In the genomic region with DNA sequence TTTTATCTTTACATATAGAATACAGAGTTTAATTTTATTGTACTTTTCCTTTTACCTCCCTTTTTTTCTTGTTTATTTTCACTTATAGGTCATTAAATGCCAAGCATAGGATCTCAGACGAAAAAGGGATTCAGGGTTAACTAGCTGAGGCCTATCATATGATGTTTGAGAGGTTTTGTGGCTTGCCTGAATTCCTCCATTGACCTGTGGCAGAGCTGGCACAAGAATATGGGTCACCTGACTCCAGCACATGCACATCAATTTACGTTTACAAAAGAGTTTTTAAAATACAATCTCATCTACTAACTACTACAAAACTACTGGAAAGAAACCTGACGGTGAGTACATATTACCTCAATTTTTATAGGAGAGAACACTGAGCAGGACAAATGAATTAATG, we compare ENCODE assay signal across 18 cellular contexts.
DNase-seq lines count a peak whose midpoint lies in the region; ATAC-seq and TF ChIP-seq lines count a peak whose summit lies in the region.
"Had no signal": no experiment of that assay in that cellular context is flagged by ENCODE, and none has a peak within 500 bp of the region (broad histone marks: within the 10 kb centered on the region; RNA-seq: fewer than 3 reads in every experiment).

No MANE protein-coding gene starts in this region.

- no peak overlapping the region for H4K91ac ChIP-seq in IMR-90 (ENCODE audit: insufficient read depth, low read depth, low read length)

- no peak overlapping the region for H2BK20ac ChIP-seq in IMR-90 (ENCODE audit: low read depth, low read length)

- H3K9me1 ChIP-seq in IMR-90 (ENCODE audit: insufficient read depth, low read length) = no peaks in the 10 kb centered on the region

- no peak for TF ChIP-seq POLR2A in IMR-90 (IDR thresholded peaks at IDR 0.05; ENCODE audit: low read depth, low read length)

- no peaks in the 10 kb centered on the region for H4K20me1 ChIP-seq in IMR-90 (ENCODE audit: insufficient read depth, low read length)
- H4K20me1 ChIP-seq: BLaER1 treated with 17β-estradiol and CSF1 and Interleukin-3, amounts not matched to agents 10 nM and 100 nM had no signal

- H3K36me3 Mint-ChIP-seq in T-helper 17 cell (ENCODE audit: low read depth) (no peaks in the 10 kb centered on the region), endodermal cell (ENCODE audit: low read depth) (no peaks in the 10 kb centered on the region)
- H3K36me3 Mint-ChIP-seq: CD8-positive, alpha-beta T cell had no signal

- in situ Hi-C loops in IMR-90 (cut with MboI; ENCODE audit: low sequenced_read_pairs) = no loop called here

- 0 out of 2 replicates have a peak overlapping the region, but pooled peaks have one; percentile 33 for H2AK5ac ChIP-seq in IMR-90 (ENCODE audit: low read depth, low read length)

- H3K23ac ChIP-seq in IMR-90 (ENCODE audit: low read depth, low read length) = no peak overlapping the region

- DNase-seq in IMR-90 (no peak), T-helper 17 cell (no peak), dedifferentiated amniotic fluid mesenchymal stem cell (ENCODE audit: extremely low spot score) (peak; percentile 9), UCSD-AML1 (lab: John Stamatoyannopoulos, UW; ENCODE audit: unreplicated experiment) (no peak), endodermal cell (no peak)
- DNase-seq: AML-193; Caco-2; Calu3; CD4-positive, alpha-beta T cell; CD8-positive, alpha-beta T cell; DMS79 treated with DMSO at 0.1 percent for 48 hours; GF-D8 had no signal

- H3K27ac ChIP-seq in IMR-90 (ENCODE audit: insufficient read depth, low read length) = no peak overlapping the region
- H3K27ac ChIP-seq in endodermal cell (ENCODE audit: low read depth, low read length) = no peak overlapping the region
- H3K27ac ChIP-seq: 22Rv1; A549; BLaER1 treated with 17β-estradiol and CSF1 and Interleukin-3, amounts not matched to agents 10 nM and 100 nM; C4-2B had no signal

- H3K27me3 Mint-ChIP-seq in T-helper 17 cell (no peaks in the 10 kb centered on the region), endodermal cell (ENCODE audit: insufficient read depth) (no peaks in the 10 kb centered on the region)
- H3K27me3 Mint-ChIP-seq: B cell; CD4-positive, alpha-beta T cell had no signal

- no peak overlapping the region for H3K4me2 ChIP-seq in IMR-90 (ENCODE audit: low read depth, low read length)
- H3K4me2 ChIP-seq: A549; BLaER1 treated with 17β-estradiol and CSF1 and Interleukin-3, amounts not matched to agents 10 nM and 100 nM had no signal

- no peaks in the 10 kb centered on the region for H3K79me1 ChIP-seq in IMR-90 (ENCODE audit: low read depth in 1 of 2, low read length in 2 of 2)

- dilution Hi-C loops in IMR-90 (cut with HindIII; ENCODE audit: low sequenced_read_pairs, unreplicated experiment) = no loop called here

- H3K27ac Mint-ChIP-seq in T-helper 17 cell (peak overlapping the region; percentile 27), endodermal cell (no peak overlapping the region)
- H3K27ac Mint-ChIP-seq: B cell; CD4-positive, alpha-beta T cell; CD8-positive, alpha-beta T cell had no signal

- H3K27me3 ChIP-seq in IMR-90 (ENCODE audit: control insufficient read depth, insufficient read depth, low read length) (no peaks in the 10 kb centered on the region), endodermal cell (ENCODE audit: control insufficient read depth, insufficient read depth, low read length, poor library complexity, severe bottlenecking) (no peaks in the 10 kb centered on the region)
- H3K27me3 ChIP-seq: BLaER1 treated with 17β-estradiol and CSF1 and Interleukin-3, amounts not matched to agents 10 nM and 100 nM had no signal

- no peak overlapping the region for H2BK120ac ChIP-seq in IMR-90 (ENCODE audit: low read depth, low read length)

- BruUV-seq in IMR-90 (replicated peaks; lab: Mats Ljungman, UMichigan) = no TSS peak

- H2AFZ ChIP-seq in IMR-90 (replicated peaks; ENCODE audit: low read length, poor library complexity) = no peak overlapping the region

- CTCF ChIA-PET in IMR-90 (lab: Yijun Ruan, JAX) = interaction anchor here (1.2 to 1.6 kb wide), 2 partner anchors 10 to 19 kb away, joined by 3 to 4 read pairs; no protein-coding TSS in a partner anchor

- POLR2A ChIA-PET in IMR-90 (lab: Charles Lee; ENCODE audit: unreplicated experiment) = no interaction called here

- no CpG with 5 or more reads among the region's 3 CpGs for WGBS in IMR-90 (ENCODE audit: extremely low coverage in 2 of 2, insufficient read length in 1 of 2), 2 experiments
- WGBS in endodermal cell (ENCODE audit: insufficient coverage in 1 of 2, insufficient read length in 1 of 2), 2 experiments = 80 to 89% methylated on average over 1 to 3 of the region's 3 CpGs

- H4K5ac ChIP-seq in IMR-90 (ENCODE audit: low read depth, low read length) = no peak overlapping the region

- H3K56ac ChIP-seq in IMR-90 (ENCODE audit: extremely low read depth, insufficient read depth, low read length) = no peak overlapping the region

- H3K36me3 ChIP-seq in IMR-90 (ENCODE audit: control insufficient read depth, insufficient read depth, low read length) (no peaks in the 10 kb centered on the region), endodermal cell (ENCODE audit: control insufficient read depth, insufficient read depth, low read length) (no peaks in the 10 kb centered on the region)

- no peak overlapping the region for H4K8ac ChIP-seq in IMR-90 (ENCODE audit: low read depth in 2 of 2, low read length in 2 of 2)

- H3K4me1 ChIP-seq in IMR-90 (ENCODE audit: control insufficient read depth, insufficient read depth, low read length) (peaks cover 2% of the 10 kb centered on the region; the same call in 1 of the 2 replicates), endodermal cell (ENCODE audit: control insufficient read depth, insufficient read depth, low read length) (no peaks in the 10 kb centered on the region)
- H3K4me1 ChIP-seq: A549, Caco-2 had no signal

- no peak overlapping the region for H2AK9ac ChIP-seq in IMR-90 (replicated peaks; ENCODE audit: low read depth, low read length, poor library complexity)

- H3K14ac ChIP-seq in IMR-90 (replicated peaks; ENCODE audit: low read depth, low read length) = no peak overlapping the region

- H3K9me3 Mint-ChIP-seq in endodermal cell = no peaks in the 10 kb centered on the region
- H3K9me3 Mint-ChIP-seq: CD4-positive, alpha-beta T cell; CD8-positive, alpha-beta T cell had no signal

- no peak for ATAC-seq in IMR-90 (ENCODE audit: low read depth)
- no peak for ATAC-seq in T-helper 17 cell
- ATAC-seq in GM21381 (IDR thresholded peaks at IDR 0.05; ENCODE audit: unreplicated experiment) = no peak
- ATAC-seq: A549; CD8-positive, alpha-beta T cell had no signal

- H2BK5ac ChIP-seq in IMR-90 (ENCODE audit: low read depth, low read length, poor library complexity, severe bottlenecking) = no peak overlapping the region

- H3K4ac ChIP-seq in IMR-90 (ENCODE audit: low read depth, low read length) = no peak overlapping the region

- H3K4me3 Mint-ChIP-seq in T-helper 17 cell (no peak overlapping the region), endodermal cell (no peak overlapping the region)
- H3K4me3 Mint-ChIP-seq: B cell; CD4-positive, alpha-beta T cell; CD8-positive, alpha-beta T cell had no signal

- intact Hi-C loops in IMR-90 (cut with micrococcal nuclease) = no loop called here

- TF ChIP-seq CTCF in IMR-90 (conservative IDR thresholded peaks at IDR 0.05; ENCODE audit: low read depth, low read length) (no peak), endodermal cell (conservative IDR thresholded peaks at IDR 0.05) (no peak)

- H3K9me3 ChIP-seq in IMR-90 (ENCODE audit: control insufficient read depth, insufficient read depth, low read length) (no peaks in the 10 kb centered on the region), T-helper 17 cell (ENCODE audit: control insufficient read depth, low read length, poor library complexity, severe bottlenecking) (no peaks in the 10 kb centered on the region), endodermal cell (ENCODE audit: control insufficient read depth, low read length) (no peaks in the 10 kb centered on the region)
- H3K9me3 ChIP-seq: A549; BLaER1 treated with 17β-estradiol and CSF1 and Interleukin-3, amounts not matched to agents 10 nM and 100 nM; Caco-2 had no signal

- H2BK15ac ChIP-seq in IMR-90 (ENCODE audit: low read depth, low read length) = no peak overlapping the region

- H3K4me1 Mint-ChIP-seq in T-helper 17 cell = peaks cover 5% of the 10 kb centered on the region
- H3K4me1 Mint-ChIP-seq in endodermal cell = no peaks in the 10 kb centered on the region
- H3K4me1 Mint-ChIP-seq: B cell had no signal

- no peak overlapping the region for H3K18ac ChIP-seq in IMR-90 (ENCODE audit: low read depth, low read length)

- H3K4me3 ChIP-seq in IMR-90 (ENCODE audit: insufficient read depth, low read depth, low read length) (no peak overlapping the region), endodermal cell (ENCODE audit: low read length) (no peak overlapping the region)
- H3K4me3 ChIP-seq: A549; BLaER1 treated with 17β-estradiol and CSF1 and Interleukin-3, amounts not matched to agents 10 nM and 100 nM had no signal

- no peak for TF ChIP-seq RAD21 in IMR-90 (IDR thresholded peaks at IDR 0.05; ENCODE audit: low read length)

- H3K9ac ChIP-seq in IMR-90 (ENCODE audit: low read depth, low read length) (no peak overlapping the region), endodermal cell (ENCODE audit: extremely low read depth, low read length, poor library complexity, severe bottlenecking) (no peak overlapping the region)
- H3K9ac ChIP-seq: BLaER1 treated with 17β-estradiol and CSF1 and Interleukin-3, amounts not matched to agents 10 nM and 100 nM had no signal

TF ChIP-seq in IMR-90, 13 proteins besides CTCF, POLR2A, EP300 and RAD21:
- TF ChIP-seq RCOR1 (IDR thresholded peaks at IDR 0.05; ENCODE audit: insufficient replicate concordance, low read length) (no peak), BHLHE40 (IDR thresholded peaks at IDR 0.05; ENCODE audit: low read depth, low read length) (no peak), MXI1 (IDR thresholded peaks at IDR 0.05; ENCODE audit: borderline replicate concordance, low read depth, low read length) (no peak), MAFK (IDR thresholded peaks at IDR 0.05; ENCODE audit: low read depth, low read length) (no peak), CEBPB (IDR thresholded peaks at IDR 0.05; ENCODE audit: low read depth, low read length) (no peak), RFX5 (IDR thresholded peaks at IDR 0.05; ENCODE audit: low read depth, low read length) (no peak), CHD1 (IDR thresholded peaks at IDR 0.05; ENCODE audit: low read depth, low read length) (no peak), FOS (IDR thresholded peaks at IDR 0.05; ENCODE audit: low read depth, low read length) (no peak), MAZ (IDR thresholded peaks at IDR 0.05; ENCODE audit: borderline replicate concordance, low read depth, low read length) (no peak)
- TF ChIP-seq, protein P1, sequence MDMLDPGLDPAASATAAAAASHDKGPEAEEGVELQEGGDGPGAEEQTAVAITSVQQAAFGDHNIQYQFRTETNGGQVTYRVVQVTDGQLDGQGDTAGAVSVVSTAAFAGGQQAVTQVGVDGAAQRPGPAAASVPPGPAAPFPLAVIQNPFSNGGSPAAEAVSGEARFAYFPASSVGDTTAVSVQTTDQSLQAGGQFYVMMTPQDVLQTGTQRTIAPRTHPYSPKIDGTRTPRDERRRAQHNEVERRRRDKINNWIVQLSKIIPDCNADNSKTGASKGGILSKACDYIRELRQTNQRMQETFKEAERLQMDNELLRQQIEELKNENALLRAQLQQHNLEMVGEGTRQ (IDR thresholded peaks at IDR 0.05; ENCODE audit: low read depth, low read length) = no peak
